Comparison of ENCODE assay signal across 17 cellular contexts in genomic region chrX:49610718-49611310, GRCh38. TPM values are rescaled to one million over a fixed set of nuclear protein-coding genes. Genes with fewer than 3 reads are reported as not detected.
"Had no signal": no experiment of that assay in that cellular context is flagged by ENCODE, and none has a peak within 500 bp of the region (broad histone marks: within the 10 kb centered on the region; RNA-seq: fewer than 3 reads in every experiment).

No MANE protein-coding gene starts in this region.

- ATAC-seq: activated T-helper 17 cell treated with anti-CD3 and anti-CD28 coated beads, Interleukin-2, amount 50 U/mL, for 72 hours; effector memory CD8-positive, alpha-beta T cell; left lobe of liver; sciatic nerve; T-cell had no signal

- H3K27me3 ChIP-seq: colonic mucosa had no signal

- H3K4me3 ChIP-seq: colonic mucosa had no signal

- H3K27ac ChIP-seq: colonic mucosa had no signal

- H3K4me1 ChIP-seq: colonic mucosa had no signal

- H3K36me3 ChIP-seq: colonic mucosa had no signal

- DNase-seq: activated CD4-positive, alpha-beta T cell treated with anti-CD3 and anti-CD28 coated beads for 48 hours; activated naive CD4-positive, alpha-beta T cell treated with anti-CD3 and anti-CD28 coated beads, Interleukin-2, amount 10 ng/mL, durations not matched to agents 7 days and 5 days; caudate nucleus; colonic mucosa; effector memory CD8-positive, alpha-beta T cell; erythroblast; nephron progenitor cell; stimulated activated CD4-positive, alpha-beta T cell treated with anti-CD3 and anti-CD28 coated beads, Interleukin-12 subunit alpha, Interleukin-12 subunit beta, amount 100 ng/mL, for 4 hours; stimulated activated naive CD4-positive, alpha-beta T cell treated with Interleukin-2 at 50 U/mL for 16 hours; T-cell; trophoblast cell had no signal

- H3K9me3 ChIP-seq: colonic mucosa had no signal

RNA-seq across cellular contexts. Expression of gene GAGE1, which starts 12.0 kb away (rescaled TPM):
- total RNA-seq: activated T-helper 17 cell treated with anti-CD3 and anti-CD28 coated beads, Interleukin-2, amount 50 U/mL, for 72 hours; colonic mucosa; left lobe of liver; omental fat pad; pulmonary artery endothelial cell; sciatic nerve had no signal
- polyA plus RNA-seq: adipose tissue had no signal

RNA-seq across cellular contexts. Expression of gene GAGE2A, which starts 21.5 kb away (rescaled TPM):
- total RNA-seq: activated T-helper 17 cell treated with anti-CD3 and anti-CD28 coated beads, Interleukin-2, amount 50 U/mL, for 72 hours; omental fat pad; pulmonary artery endothelial cell; sciatic nerve; T-cell had no signal
- polyA plus RNA-seq: adipose tissue had no signal

RNA-seq across cellular contexts. Expression of gene GAGE12H, which starts 31.1 kb away (rescaled TPM):
- total RNA-seq: activated T-helper 17 cell treated with anti-CD3 and anti-CD28 coated beads, Interleukin-2, amount 50 U/mL, for 72 hours; colonic mucosa; left lobe of liver; omental fat pad; pulmonary artery endothelial cell; sciatic nerve; T-cell had no signal
- polyA plus RNA-seq: adipose tissue had no signal

RNA-seq across cellular contexts. Expression of gene GAGE12G, which starts 40.6 kb away (rescaled TPM):
- total RNA-seq: activated T-helper 17 cell treated with anti-CD3 and anti-CD28 coated beads, Interleukin-2, amount 50 U/mL, for 72 hours; left lobe of liver; omental fat pad; pulmonary artery endothelial cell; sciatic nerve had no signal
- polyA plus RNA-seq: adipose tissue had no signal

RNA-seq across cellular contexts. Expression of gene GAGE12F, which starts 50.2 kb away (rescaled TPM):
- total RNA-seq: activated T-helper 17 cell treated with anti-CD3 and anti-CD28 coated beads, Interleukin-2, amount 50 U/mL, for 72 hours; omental fat pad; pulmonary artery endothelial cell; sciatic nerve had no signal
- polyA plus RNA-seq: adipose tissue had no signal
